1 cellular context compared by ENCODE assay signal in the genomic region with DNA sequence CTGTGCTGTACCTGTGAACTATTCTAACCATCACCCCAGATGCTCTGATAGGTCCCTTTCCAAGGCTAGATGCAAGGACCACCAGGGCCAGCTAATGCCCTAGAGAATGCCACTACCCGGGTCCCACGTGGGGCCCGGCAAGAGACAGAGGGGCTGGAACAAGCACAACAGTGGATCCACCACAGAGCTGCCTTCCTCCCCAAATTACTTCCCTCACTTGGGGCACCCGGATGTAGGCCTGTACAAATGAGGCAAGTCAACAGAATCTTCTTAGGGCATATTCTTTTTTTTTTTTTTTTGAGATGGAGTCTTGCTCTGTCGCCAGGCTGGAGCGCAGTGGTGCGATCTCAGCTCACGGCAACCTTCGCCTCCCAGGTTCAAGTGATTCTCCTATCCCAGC.
TF ChIP-seq lines count a peak whose summit lies in the region.

No MANE protein-coding gene starts in this region.

TF ChIP-seq in SK-N-SH, 30 proteins besides CTCF, POLR2A, EP300 and RAD21:
- TF ChIP-seq NRF1 (IDR thresholded peaks at IDR 0.05; ENCODE audit: low read depth, low read length): no peak
- no peak for TF ChIP-seq JUND (IDR thresholded peaks at IDR 0.05)
- no peak for TF ChIP-seq REST (IDR thresholded peaks at IDR 0.05; ENCODE audit: low read depth, low read length)
- TF ChIP-seq SMC3 (IDR thresholded peaks at IDR 0.05; ENCODE audit: low read depth, low read length): no peak
- TF ChIP-seq TCF12 (IDR thresholded peaks at IDR 0.05): no peak
- no peak for TF ChIP-seq ZBTB33 (IDR thresholded peaks at IDR 0.05; ENCODE audit: borderline replicate concordance, low read depth)
- TF ChIP-seq FOSL2 (IDR thresholded peaks at IDR 0.05; ENCODE audit: borderline replicate concordance, low read depth): no peak
- no peak for TF ChIP-seq RCOR1 (IDR thresholded peaks at IDR 0.05; ENCODE audit: low read length)
- no peak for TF ChIP-seq RXRA (IDR thresholded peaks at IDR 0.05; ENCODE audit: borderline replicate concordance, low read depth)
- TF ChIP-seq TAF1 (IDR thresholded peaks at IDR 0.05; ENCODE audit: borderline replicate concordance, low read depth, low read length): no peak
- TF ChIP-seq MAX (IDR thresholded peaks at IDR 0.05; ENCODE audit: low read depth): no peak
- TF ChIP-seq RFX5 (IDR thresholded peaks at IDR 0.05; ENCODE audit: low read length): no peak
- no peak for TF ChIP-seq MEF2A (IDR thresholded peaks at IDR 0.05; ENCODE audit: borderline replicate concordance, low read depth)
- TF ChIP-seq USF2 (IDR thresholded peaks at IDR 0.05; ENCODE audit: borderline replicate concordance, low read depth, low read length): no peak
- no peak for TF ChIP-seq NFIC (IDR thresholded peaks at IDR 0.05; ENCODE audit: borderline replicate concordance)
- no peak for TF ChIP-seq EZH2phosphoT487 (IDR thresholded peaks at IDR 0.05; ENCODE audit: borderline replicate concordance, low read depth)
